ENCODE assay signal across 17 cellular contexts in the genomic region with DNA sequence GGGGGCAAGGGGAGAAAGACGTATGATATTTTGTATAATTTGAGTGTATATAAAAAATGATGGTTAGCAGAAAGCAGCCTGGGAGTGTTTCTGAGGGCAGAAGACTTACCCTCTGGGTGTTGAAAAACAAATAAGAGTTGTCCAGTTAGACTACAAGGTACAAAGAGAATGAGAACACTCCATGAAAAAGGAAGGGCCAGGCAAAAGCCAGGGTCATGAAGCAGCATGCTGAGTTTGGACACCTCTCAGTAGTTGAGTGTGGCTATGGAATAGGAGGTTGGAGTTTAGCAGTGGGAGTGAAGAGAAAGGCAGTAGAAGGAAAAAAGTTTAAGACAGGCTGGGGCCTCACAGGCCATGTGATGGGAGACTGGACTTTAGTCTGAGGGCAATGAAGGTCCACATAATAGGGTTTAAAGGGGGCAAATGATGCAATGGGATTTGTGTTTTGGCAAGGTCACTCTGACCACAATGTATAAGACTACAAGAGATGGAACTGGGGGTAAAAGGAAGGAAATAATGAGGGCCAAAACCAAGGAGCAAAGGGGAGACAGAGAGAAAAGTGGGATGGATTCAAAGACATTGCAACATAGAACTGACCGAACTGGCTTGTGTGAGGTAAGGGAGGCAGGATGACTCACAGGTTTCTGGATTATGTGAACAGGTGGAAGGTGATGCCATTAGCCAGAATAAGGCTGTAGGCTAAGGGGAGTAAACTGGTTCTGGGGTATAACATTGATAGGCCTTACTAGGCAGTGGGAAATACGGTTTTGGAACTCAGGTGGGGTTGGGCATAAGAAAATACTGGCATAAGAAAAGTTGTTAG.
DNase-seq lines count a peak whose midpoint lies in the region; ATAC-seq, FAIRE-seq and TF ChIP-seq lines count a peak whose summit lies in the region.
"Had no signal": no experiment of that assay in that cellular context is flagged by ENCODE, and none has a peak within 500 bp of the region (broad histone marks: within the 10 kb centered on the region; RNA-seq: fewer than 3 reads in every experiment).

No MANE protein-coding gene starts in this region.

- FAIRE-seq in bronchial epithelial cell (lab: Jason Lieb, UNC): peak; percentile 97
- FAIRE-seq: colon had no signal

- intact Hi-C loops in tibial artery (cut with DNase I; ENCODE audit: low total_unique reads) (no loop called here), sciatic nerve (cut with DNase I) (no loop called here)

- H3K36me3 ChIP-seq in bronchial epithelial cell (ENCODE audit: control insufficient read depth, insufficient read depth, low read length) (no peaks in the 10 kb centered on the region), liver (ENCODE audit: control insufficient read depth in 4 of 4, insufficient read depth in 3 of 4, low read depth in 1 of 4, low read length in 3 of 4) (no peaks in the 10 kb centered on the region), tibial artery (no peaks in the 10 kb centered on the region)

- TF ChIP-seq RAD21 in liver (IDR thresholded peaks at IDR 0.05): no peak

- H3K9me3 ChIP-seq in liver (ENCODE audit: control insufficient read depth in 4 of 4, low read length in 3 of 4) (no peaks in the 10 kb centered on the region), tibial artery (no peaks in the 10 kb centered on the region)

- H3K27ac ChIP-seq in liver (ENCODE audit: low read depth in 1 of 2, low read length in 2 of 2): peak overlapping the region; percentile 32 to 38
- H3K27ac ChIP-seq in tibial artery: peak overlapping the region; percentile 45 to 54

- H3K4me1 ChIP-seq in liver (ENCODE audit: control insufficient read depth in 4 of 4, insufficient read depth in 4 of 4, low read length in 3 of 4) (peaks cover 10 to 27% (median 20%) of the 10 kb centered on the region in 4 donors), tibial artery (peaks cover 0 to 37% (median 10%) of the 10 kb centered on the region in 4 donors)

- TF ChIP-seq CTCF in bronchial epithelial cell (IDR thresholded peaks at IDR 0.05; ENCODE audit: insufficient read depth, low read length, severe bottlenecking) (no peak), liver (IDR thresholded peaks at IDR 0.05; ENCODE audit: low read depth, low read length, missing input control) (no peak), tibial artery (IDR thresholded peaks at IDR 0.05) (no peak)

- DNase-seq in HT-29 (ENCODE audit: low spot score): peak; percentile 84
- DNase-seq in bronchial epithelial cell (ENCODE audit: low read depth): peak; percentile 85
- DNase-seq in tibial artery: no peak
- no peak for DNase-seq in pons (ENCODE audit: low spot score)
- DNase-seq in sciatic nerve (ENCODE audit: low spot score): no peak
- DNase-seq: activated CD4-positive, CD25-positive, alpha-beta regulatory T cell treated with anti-CD3 and anti-CD28 coated beads, Interleukin-2, amount 50 U/mL, for 72 hours; activated effector memory CD4-positive, alpha-beta T cell treated with Interleukin-2 at 50 U/mL for 16 hours; COR-L47; NCI-H2029 treated with DMSO at 0.1 percent for 48 hours; NCI-H510A; right cardiac atrium; SHP77 treated with DMSO at 0.1 percent for 48 hours; stimulated activated CD4-positive, alpha-beta T cell treated with anti-CD3 and anti-CD28 coated beads, Interleukin-2, amount 100 ng/mL, for 24 hours; T-helper 2 cell had no signal

- H3K9ac ChIP-seq in liver (ENCODE audit: low read depth in 1 of 2, low read length in 2 of 2): no peak overlapping the region

- no peak for ATAC-seq in GM19467 (IDR thresholded peaks at IDR 0.05; ENCODE audit: unreplicated experiment)
- no peak for ATAC-seq in sciatic nerve

- H3K4me3 ChIP-seq in bronchial epithelial cell (ENCODE audit: low read depth, low read length) (no peak overlapping the region), liver (ENCODE audit: low read depth in 1 of 3, low read length in 3 of 3) (no peak overlapping the region), tibial artery (no peak overlapping the region)

- WGBS in liver: 63% methylated on average over 3 of the region's 3 CpGs

- H3K27me3 ChIP-seq in bronchial epithelial cell (ENCODE audit: control insufficient read depth, insufficient read depth, low read length): no peaks in the 10 kb centered on the region
- no peaks in the 10 kb centered on the region for H3K27me3 ChIP-seq in liver (ENCODE audit: control insufficient read depth in 4 of 4, insufficient read depth in 4 of 4, low read length in 3 of 4)
- no peaks in the 10 kb centered on the region for H3K27me3 ChIP-seq in tibial artery

TF ChIP-seq in liver, 16 proteins besides CTCF, POLR2A, EP300 and RAD21:
- TF ChIP-seq HNF4G (IDR thresholded peaks at IDR 0.05) (peak; percentile 96), NR2F2 (IDR thresholded peaks at IDR 0.05) (no peak), GABPA (IDR thresholded peaks at IDR 0.05 in 1 of 2, conservative IDR thresholded peaks at IDR 0.05 in 1 of 2) (no peak), HNF4A (conservative IDR thresholded peaks at IDR 0.05) (peak; percentile 99 to 100), RXRA (IDR thresholded peaks at IDR 0.05) (peak; percentile 86 to 88), SP1 (IDR thresholded peaks at IDR 0.05) (peak; percentile 84), JUND (IDR thresholded peaks at IDR 0.05) (peak; percentile 87 to 91), FOXA2 (IDR thresholded peaks at IDR 0.05) (peak; percentile 19), FOXA1 (IDR thresholded peaks at IDR 0.05) (peak; percentile 9), EGR1 (IDR thresholded peaks at IDR 0.05; ENCODE audit: low read depth in 2 of 2) (no peak), YY1 (IDR thresholded peaks at IDR 0.05) (peak; percentile 79), TAF1 (conservative IDR thresholded peaks at IDR 0.05) (no peak)
- TF ChIP-seq, protein P1, sequence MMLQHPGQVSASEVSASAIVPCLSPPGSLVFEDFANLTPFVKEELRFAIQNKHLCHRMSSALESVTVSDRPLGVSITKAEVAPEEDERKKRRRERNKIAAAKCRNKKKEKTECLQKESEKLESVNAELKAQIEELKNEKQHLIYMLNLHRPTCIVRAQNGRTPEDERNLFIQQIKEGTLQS (IDR thresholded peaks at IDR 0.05): peak; percentile 87
- TF ChIP-seq, protein P2, sequence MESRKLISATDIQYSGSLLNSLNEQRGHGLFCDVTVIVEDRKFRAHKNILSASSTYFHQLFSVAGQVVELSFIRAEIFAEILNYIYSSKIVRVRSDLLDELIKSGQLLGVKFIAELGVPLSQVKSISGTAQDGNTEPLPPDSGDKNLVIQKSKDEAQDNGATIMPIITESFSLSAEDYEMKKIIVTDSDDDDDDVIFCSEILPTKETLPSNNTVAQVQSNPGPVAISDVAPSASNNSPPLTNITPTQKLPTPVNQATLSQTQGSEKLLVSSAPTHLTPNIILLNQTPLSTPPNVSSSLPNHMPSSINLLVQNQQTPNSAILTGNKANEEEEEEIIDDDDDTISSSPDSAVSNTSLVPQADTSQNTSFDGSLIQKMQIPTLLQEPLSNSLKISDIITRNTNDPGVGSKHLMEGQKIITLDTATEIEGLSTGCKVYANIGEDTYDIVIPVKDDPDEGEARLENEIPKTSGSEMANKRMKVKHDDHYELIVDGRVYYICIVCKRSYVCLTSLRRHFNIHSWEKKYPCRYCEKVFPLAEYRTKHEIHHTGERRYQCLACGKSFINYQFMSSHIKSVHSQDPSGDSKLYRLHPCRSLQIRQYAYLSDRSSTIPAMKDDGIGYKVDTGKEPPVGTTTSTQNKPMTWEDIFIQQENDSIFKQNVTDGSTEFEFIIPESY (IDR thresholded peaks at IDR 0.05): peak; percentile 55
- TF ChIP-seq, protein P3, sequence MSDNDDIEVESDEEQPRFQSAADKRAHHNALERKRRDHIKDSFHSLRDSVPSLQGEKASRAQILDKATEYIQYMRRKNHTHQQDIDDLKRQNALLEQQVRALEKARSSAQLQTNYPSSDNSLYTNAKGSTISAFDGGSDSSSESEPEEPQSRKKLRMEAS (IDR thresholded peaks at IDR 0.05): peak; percentile 82
- TF ChIP-seq, protein P4, sequence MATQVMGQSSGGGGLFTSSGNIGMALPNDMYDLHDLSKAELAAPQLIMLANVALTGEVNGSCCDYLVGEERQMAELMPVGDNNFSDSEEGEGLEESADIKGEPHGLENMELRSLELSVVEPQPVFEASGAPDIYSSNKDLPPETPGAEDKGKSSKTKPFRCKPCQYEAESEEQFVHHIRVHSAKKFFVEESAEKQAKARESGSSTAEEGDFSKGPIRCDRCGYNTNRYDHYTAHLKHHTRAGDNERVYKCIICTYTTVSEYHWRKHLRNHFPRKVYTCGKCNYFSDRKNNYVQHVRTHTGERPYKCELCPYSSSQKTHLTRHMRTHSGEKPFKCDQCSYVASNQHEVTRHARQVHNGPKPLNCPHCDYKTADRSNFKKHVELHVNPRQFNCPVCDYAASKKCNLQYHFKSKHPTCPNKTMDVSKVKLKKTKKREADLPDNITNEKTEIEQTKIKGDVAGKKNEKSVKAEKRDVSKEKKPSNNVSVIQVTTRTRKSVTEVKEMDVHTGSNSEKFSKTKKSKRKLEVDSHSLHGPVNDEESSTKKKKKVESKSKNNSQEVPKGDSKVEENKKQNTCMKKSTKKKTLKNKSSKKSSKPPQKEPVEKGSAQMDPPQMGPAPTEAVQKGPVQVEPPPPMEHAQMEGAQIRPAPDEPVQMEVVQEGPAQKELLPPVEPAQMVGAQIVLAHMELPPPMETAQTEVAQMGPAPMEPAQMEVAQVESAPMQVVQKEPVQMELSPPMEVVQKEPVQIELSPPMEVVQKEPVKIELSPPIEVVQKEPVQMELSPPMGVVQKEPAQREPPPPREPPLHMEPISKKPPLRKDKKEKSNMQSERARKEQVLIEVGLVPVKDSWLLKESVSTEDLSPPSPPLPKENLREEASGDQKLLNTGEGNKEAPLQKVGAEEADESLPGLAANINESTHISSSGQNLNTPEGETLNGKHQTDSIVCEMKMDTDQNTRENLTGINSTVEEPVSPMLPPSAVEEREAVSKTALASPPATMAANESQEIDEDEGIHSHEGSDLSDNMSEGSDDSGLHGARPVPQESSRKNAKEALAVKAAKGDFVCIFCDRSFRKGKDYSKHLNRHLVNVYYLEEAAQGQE (IDR thresholded peaks at IDR 0.05): peak; percentile 22

Comparison
In these comparisons a context has a peak if more than half of its experiments do, and no peak if none do; other contexts are left out.
1. DNase-seq: peak in HT-29 (single experiment) and bronchial epithelial cell (single experiment); none in tibial artery (0 of 2), pons (single experiment) and sciatic nerve (single experiment).